Comparison of ENCODE assay signal across 18 cellular contexts in genomic region chr5:116922532-116922931, GRCh38.
DNase-seq lines count a peak whose midpoint lies in the region; ATAC-seq and TF ChIP-seq lines count a peak whose summit lies in the region.
"Had no signal": no experiment of that assay in that cellular context is flagged by ENCODE, and none has a peak within 500 bp of the region (broad histone marks: within the 10 kb centered on the region; RNA-seq: fewer than 3 reads in every experiment).

No MANE protein-coding gene starts in this region.

- ATAC-seq in GM18502 (IDR thresholded peaks at IDR 0.05; ENCODE audit: poor library complexity, unreplicated experiment) (peak; percentile 94), GM19452 (IDR thresholded peaks at IDR 0.05; ENCODE audit: unreplicated experiment) (peak; percentile 93), HG02759 (IDR thresholded peaks at IDR 0.05; ENCODE audit: unreplicated experiment) (peak; percentile 56), HG03442 (IDR thresholded peaks at IDR 0.05; ENCODE audit: unreplicated experiment) (peak; percentile 81)
- ATAC-seq: left colon; natural killer cell treated with Interleukin-12 subunit alpha and Interleukin-12 subunit beta and Interleukin-15 and Interleukin-18, amount 100 ng/mL, for 72 hours had no signal

- H3K27ac Mint-ChIP-seq in HFFc6, result no peak overlapping the region
- H3K27ac Mint-ChIP-seq: activated naive CD4-positive, alpha-beta T cell treated with anti-CD3 and anti-CD28 coated beads, Interleukin-2, amount 10 ng/mL, durations not matched to agents 7 days and 5 days; natural killer cell treated with Interleukin-12 subunit alpha and Interleukin-12 subunit beta and Interleukin-15 and Interleukin-18, amount 100 ng/mL, for 72 hours; type B pancreatic cell had no signal

- H3K9me3 Mint-ChIP-seq in HFFc6, result peaks cover 35% of the 10 kb centered on the region
- H3K9me3 Mint-ChIP-seq: activated naive CD4-positive, alpha-beta T cell treated with anti-CD3 and anti-CD28 coated beads, Interleukin-2, amount 10 ng/mL, durations not matched to agents 7 days and 5 days; type B pancreatic cell had no signal

- H3K4me1 ChIP-seq in GM23248 (ENCODE audit: insufficient read depth), result no peaks in the 10 kb centered on the region

- no peaks in the 10 kb centered on the region for H3K9me2 ChIP-seq in GM23248 (ENCODE audit: insufficient read depth)

- no peak overlapping the region for H3K4me2 ChIP-seq in GM23248 (ENCODE audit: unreplicated experiment)

- H3K36me3 ChIP-seq in GM23248 (ENCODE audit: low read depth), result no peaks in the 10 kb centered on the region
- H3K36me3 ChIP-seq: MG63 had no signal

- no peaks in the 10 kb centered on the region for H3F3A ChIP-seq in GM23248 (ENCODE audit: insufficient read depth)

- H3K9me3 ChIP-seq in GM23248 (ENCODE audit: low read depth), result no peaks in the 10 kb centered on the region
- H3K9me3 ChIP-seq: MG63 had no signal

- H3K4me1 Mint-ChIP-seq in HFFc6 (ENCODE audit: low read depth), result no peaks in the 10 kb centered on the region
- H3K4me1 Mint-ChIP-seq: activated naive CD4-positive, alpha-beta T cell treated with anti-CD3 and anti-CD28 coated beads, Interleukin-2, amount 10 ng/mL, durations not matched to agents 7 days and 5 days; central memory CD8-positive, alpha-beta T cell had no signal

- no peaks in the 10 kb centered on the region for H4K20me1 ChIP-seq in GM23248 (ENCODE audit: insufficient read depth)

- H3K4me3 ChIP-seq in GM23248, result no peak overlapping the region
- H3K4me3 ChIP-seq: MG63 had no signal

- no peak overlapping the region for H3K9ac ChIP-seq in GM23248

- H3K36me3 Mint-ChIP-seq in HFFc6 (ENCODE audit: low read depth), result 0 out of 2 replicates have a peak, but pooled peaks cover 3% of the 10 kb centered on the region
- H3K36me3 Mint-ChIP-seq: activated naive CD4-positive, alpha-beta T cell treated with anti-CD3 and anti-CD28 coated beads, Interleukin-2, amount 10 ng/mL, durations not matched to agents 7 days and 5 days; natural killer cell treated with Interleukin-12 subunit alpha and Interleukin-12 subunit beta and Interleukin-15 and Interleukin-18, amount 100 ng/mL, for 72 hours; type B pancreatic cell had no signal

- in situ Hi-C loops in GM23248 (cut with MboI), result no loop called here

- TF ChIP-seq CTCF in HFFc6 (IDR thresholded peaks at IDR 0.05), result no peak

- no peaks in the 10 kb centered on the region for H3K79me2 ChIP-seq in GM23248 (ENCODE audit: insufficient read depth)

- no peak for DNase-seq in RPMI8226
- DNase-seq in AG08396 (ENCODE audit: low spot score), result no peak
- no peak for DNase-seq in GM23248
- DNase-seq in HFFc6, result no peak
- DNase-seq: activated naive CD4-positive, alpha-beta T cell treated with anti-CD3 and anti-CD28 coated beads, Interleukin-2, amount 10 ng/mL, durations not matched to agents 7 days and 5 days; DMS79; left colon; MG63; NCI-H446; T1000 had no signal

- H3K27me3 Mint-ChIP-seq in HFFc6 (ENCODE audit: insufficient read depth), result no peaks in the 10 kb centered on the region; the same call in 1 of the 2 replicates
- H3K27me3 Mint-ChIP-seq: activated naive CD4-positive, alpha-beta T cell treated with anti-CD3 and anti-CD28 coated beads, Interleukin-2, amount 10 ng/mL, durations not matched to agents 7 days and 5 days; natural killer cell treated with Interleukin-12 subunit alpha and Interleukin-12 subunit beta and Interleukin-15 and Interleukin-18, amount 100 ng/mL, for 72 hours; type B pancreatic cell had no signal

- no peak overlapping the region for H3K27ac ChIP-seq in GM23248
- H3K27ac ChIP-seq: RWPE1 had no signal

- no peak overlapping the region for H3K4me3 Mint-ChIP-seq in HFFc6
- H3K4me3 Mint-ChIP-seq: activated naive CD4-positive, alpha-beta T cell treated with anti-CD3 and anti-CD28 coated beads, Interleukin-2, amount 10 ng/mL, durations not matched to agents 7 days and 5 days; central memory CD8-positive, alpha-beta T cell; natural killer cell treated with Interleukin-12 subunit alpha and Interleukin-12 subunit beta and Interleukin-15 and Interleukin-18, amount 100 ng/mL, for 72 hours; type B pancreatic cell had no signal

- no peak overlapping the region for H2AFZ ChIP-seq in GM23248

- no peaks in the 10 kb centered on the region for H3K27me3 ChIP-seq in GM23248 (replicated peaks; ENCODE audit: insufficient read depth)
- H3K27me3 ChIP-seq: MG63 had no signal
